17 cellular contexts compared by ENCODE assay signal in the genomic region with DNA sequence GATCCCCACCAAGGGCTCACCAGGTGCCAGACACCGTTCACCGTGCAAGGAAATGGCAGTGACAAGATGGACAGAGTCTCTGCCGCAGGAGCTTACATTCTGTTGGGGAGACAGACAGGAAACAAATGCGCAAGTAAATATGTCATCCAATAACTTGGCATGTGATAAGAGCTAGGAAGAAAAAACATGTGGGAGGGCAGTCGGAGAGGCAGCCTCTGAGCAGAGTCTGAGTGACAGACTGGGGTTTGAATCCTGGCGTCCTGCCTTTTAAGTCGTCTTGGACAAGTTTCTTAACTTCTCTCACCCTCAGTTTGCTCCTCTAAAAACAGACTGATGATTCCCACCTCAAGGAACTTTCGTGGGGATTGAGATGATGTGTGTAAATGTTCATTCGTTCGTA.
"Had no signal": no experiment of that assay in that cellular context is flagged by ENCODE, and none has a peak within 500 bp of the region (broad histone marks: within the 10 kb centered on the region; RNA-seq: fewer than 3 reads in every experiment).

No MANE protein-coding gene starts in this region.

- H3K4me3 ChIP-seq: gastroesophageal sphincter, mucosa of descending colon, ovary, tibial artery had no signal

- DNase-seq: cortex of kidney; dorsolateral prefrontal cortex; effector CD8-positive, alpha-beta T cell; foreskin fibroblast; glutamatergic neuron; islet precursor cell; mammary epithelial cell; mucosa of descending colon; naive thymus-derived CD8-positive, alpha-beta T cell; right cardiac atrium; small intestine; stimulated activated CD4-positive, alpha-beta T cell treated with anti-CD3 and anti-CD28 coated beads, Interleukin-12 subunit alpha, Interleukin-12 subunit beta, amount 100 ng/mL, for 4 hours; stimulated activated naive CD4-positive, alpha-beta T cell; tibial artery had no signal

- ATAC-seq: gastroesophageal sphincter; left lobe of liver; mucosa of descending colon; naive thymus-derived CD8-positive, alpha-beta T cell; right cardiac atrium had no signal

- H3K27ac ChIP-seq: gastroesophageal sphincter, ovary, tibial artery had no signal

- H3K27me3 Mint-ChIP-seq: naive thymus-derived CD8-positive, alpha-beta T cell had no signal

- H3K9me3 Mint-ChIP-seq: naive thymus-derived CD8-positive, alpha-beta T cell had no signal

- H3K36me3 ChIP-seq: ovary had no signal

- H3K9me3 ChIP-seq: gastroesophageal sphincter, mucosa of descending colon, ovary, tibial artery had no signal

- H3K4me3 Mint-ChIP-seq: naive thymus-derived CD8-positive, alpha-beta T cell had no signal

- H3K27me3 ChIP-seq: dorsolateral prefrontal cortex, gastroesophageal sphincter, ovary, tibial artery had no signal
